In genomic region chr2:230779141-230779523, GRCh38 we compare ENCODE assay signal across 12 cellular contexts.
DNase-seq lines count a peak whose midpoint lies in the region; ATAC-seq, FAIRE-seq and TF ChIP-seq lines count a peak whose summit lies in the region.
"Had no signal": no experiment of that assay in that cellular context is flagged by ENCODE, and none has a peak within 500 bp of the region (broad histone marks: within the 10 kb centered on the region; RNA-seq: fewer than 3 reads in every experiment).

No MANE protein-coding gene starts in this region.

- TF ChIP-seq POLR2A in IMR-90 (IDR thresholded peaks at IDR 0.05; ENCODE audit: low read depth, low read length) (no peak), H54 (IDR thresholded peaks at IDR 0.05; ENCODE audit: low read depth, low read length) (no peak)

- no peak for TF ChIP-seq RAD21 in IMR-90 (IDR thresholded peaks at IDR 0.05; ENCODE audit: low read length)

- H4K5ac ChIP-seq in IMR-90 (ENCODE audit: low read depth, low read length) = peak overlapping the region; percentile 58; the same call in 1 of the 2 replicates

- peaks cover 12% of the 10 kb centered on the region for H3K36me3 Mint-ChIP-seq in effector memory CD8-positive, alpha-beta T cell (ENCODE audit: insufficient read depth)

- H3K27me3 Mint-ChIP-seq in effector memory CD8-positive, alpha-beta T cell = no peaks in the 10 kb centered on the region
- H3K27me3 Mint-ChIP-seq in stimulated activated naive CD8-positive, alpha-beta T cell treated with anti-CD3 and anti-CD28 coated beads, Interleukin-15, amount 100 ng/mL, for 72 hours = no peaks in the 10 kb centered on the region
- H3K27me3 Mint-ChIP-seq: B cell had no signal

- H4K20me1 ChIP-seq in IMR-90 (ENCODE audit: insufficient read depth, low read length) = peaks cover 11% of the 10 kb centered on the region; the same call in 1 of the 2 replicates

- H2BK5ac ChIP-seq in IMR-90 (ENCODE audit: low read depth, low read length, poor library complexity, severe bottlenecking) = peak overlapping the region; percentile 10

- peak overlapping the region in 1 of 2 experiments; percentile 52; a peak in 1 of 4 replicates for H4K8ac ChIP-seq in IMR-90 (ENCODE audit: low read depth in 2 of 2, low read length in 2 of 2)

- no peak overlapping the region for H2AFZ ChIP-seq in IMR-90 (replicated peaks; ENCODE audit: low read length, poor library complexity)

- 0 out of 3 replicates have a peak overlapping the region, but pooled peaks have one; percentile 5 for H2BK15ac ChIP-seq in IMR-90 (ENCODE audit: low read depth, low read length)

- H3K9me3 ChIP-seq in right cardiac atrium (ENCODE audit: control insufficient read depth, low read length) (no peaks in the 10 kb centered on the region), IMR-90 (ENCODE audit: control insufficient read depth, insufficient read depth, low read length) (no peaks in the 10 kb centered on the region)

- peak overlapping the region; percentile 52; the same call in 1 of the 2 replicates for H2BK120ac ChIP-seq in IMR-90 (ENCODE audit: low read depth, low read length)

- peaks cover 12% of the 10 kb centered on the region for H3K36me3 ChIP-seq in IMR-90 (ENCODE audit: control insufficient read depth, insufficient read depth, low read length)

- POLR2A ChIA-PET in IMR-90 (lab: Charles Lee; ENCODE audit: unreplicated experiment) = no interaction called here

- H3K4me1 Mint-ChIP-seq in effector memory CD8-positive, alpha-beta T cell (ENCODE audit: low read depth in 2 of 2) = peaks cover 42 to 65% of the 10 kb centered on the region in 2 donors
- peaks cover 73% of the 10 kb centered on the region for H3K4me1 Mint-ChIP-seq in stimulated activated naive CD8-positive, alpha-beta T cell treated with anti-CD3 and anti-CD28 coated beads, Interleukin-15, amount 100 ng/mL, for 72 hours

- intact Hi-C loops in right cardiac atrium (cut with DNase I) = no loop called here
- intact Hi-C loops in Right ventricle myocardium inferior (cut with DNase I) = no loop called here
- intact Hi-C loops in IMR-90 (cut with micrococcal nuclease) = loop anchor here (10.0 kb wide), 1 partner anchor 854 kb away; the partner anchor contains the start of genes FBXO36 and TRIP12

- ATAC-seq in right cardiac atrium = no peak
- ATAC-seq in Right ventricle myocardium inferior = no peak
- ATAC-seq in IMR-90 (ENCODE audit: low read depth) = no peak
- peak; percentile 20 for ATAC-seq in effector memory CD8-positive, alpha-beta T cell (replicated peaks)
- ATAC-seq in stimulated activated naive CD8-positive, alpha-beta T cell treated with anti-CD3 and anti-CD28 coated beads, Interleukin-15, amount 100 ng/mL, for 72 hours = peak; percentile 72
- no peak for ATAC-seq in GM21723 (IDR thresholded peaks at IDR 0.05; ENCODE audit: unreplicated experiment)
- ATAC-seq: sciatic nerve had no signal

- in situ Hi-C loops in IMR-90 (cut with MboI; ENCODE audit: low sequenced_read_pairs) = no loop called here

- H2BK20ac ChIP-seq in IMR-90 (ENCODE audit: low read depth, low read length) = no peak overlapping the region; the same call in 1 of the 2 replicates

- peak overlapping the region; percentile 8 for H3K23ac ChIP-seq in IMR-90 (ENCODE audit: low read depth, low read length)

- H3K27ac Mint-ChIP-seq in effector memory CD8-positive, alpha-beta T cell = peak overlapping the region; percentile 61 to 86
- peak overlapping the region; percentile 48 to 92 for H3K27ac Mint-ChIP-seq in stimulated activated naive CD8-positive, alpha-beta T cell treated with anti-CD3 and anti-CD28 coated beads, Interleukin-15, amount 100 ng/mL, for 72 hours

- H3K9me1 ChIP-seq in IMR-90 (ENCODE audit: insufficient read depth, low read length) = peaks cover 14% of the 10 kb centered on the region

- H4K91ac ChIP-seq in IMR-90 (ENCODE audit: insufficient read depth, low read depth, low read length) = 0 out of 2 replicates have a peak overlapping the region, but pooled peaks have one; percentile 33

- dilution Hi-C loops in IMR-90 (cut with HindIII; ENCODE audit: low sequenced_read_pairs, unreplicated experiment) = no loop called here

- peak overlapping the region; percentile 1 to 65 for H3K4me3 Mint-ChIP-seq in effector memory CD8-positive, alpha-beta T cell
- peak overlapping the region; percentile 16 to 24 for H3K4me3 Mint-ChIP-seq in stimulated activated naive CD8-positive, alpha-beta T cell treated with anti-CD3 and anti-CD28 coated beads, Interleukin-15, amount 100 ng/mL, for 72 hours
- H3K4me3 Mint-ChIP-seq: B cell had no signal

- H3K27me3 ChIP-seq in right cardiac atrium (ENCODE audit: control insufficient read depth, insufficient read depth) (no peaks in the 10 kb centered on the region), IMR-90 (ENCODE audit: control insufficient read depth, insufficient read depth, low read length) (no peaks in the 10 kb centered on the region)

- no peak overlapping the region for H2AK9ac ChIP-seq in IMR-90 (replicated peaks; ENCODE audit: low read depth, low read length, poor library complexity)

- H3K14ac ChIP-seq in IMR-90 (replicated peaks; ENCODE audit: low read depth, low read length) = peak overlapping the region; percentile 44

- FAIRE-seq in H54 (lab: Jason Lieb, UNC) = no peak

- CTCF ChIA-PET in IMR-90 (lab: Yijun Ruan, JAX) = interaction anchor here (1.1 kb wide), 1 partner anchor 19 kb away, joined by 3 read pairs; no protein-coding TSS in a partner anchor

- peak overlapping the region; percentile 42; the same call in 1 of the 2 replicates for H3K18ac ChIP-seq in IMR-90 (ENCODE audit: low read depth, low read length)

- H3K9ac ChIP-seq in IMR-90 (ENCODE audit: low read depth, low read length) = no peak overlapping the region

- no peak for DNase-seq in right cardiac atrium
- DNase-seq in Right ventricle myocardium inferior (ENCODE audit: missing footprints) = no peak
- peak; percentile 44 for DNase-seq in IMR-90
- peak in 1 of 3 experiments; percentile 7 for DNase-seq in effector memory CD8-positive, alpha-beta T cell
- DNase-seq in stimulated activated naive CD8-positive, alpha-beta T cell treated with anti-CD3 and anti-CD28 coated beads, Interleukin-15, amount 100 ng/mL, for 72 hours = peak in 1 of 2 donors; percentile 35
- DNase-seq in NCI-H2029 (lab: John Stamatoyannopoulos, UW) = no peak
- no peak for DNase-seq in H54 (ENCODE audit: insufficient read length, low spot score)
- DNase-seq: hippocampal formation, NCI-H146 had no signal

- BruUV-seq in IMR-90 (replicated peaks; lab: Mats Ljungman, UMichigan) = no TSS peak

- H3K9me3 Mint-ChIP-seq in effector memory CD8-positive, alpha-beta T cell = no peaks in the 10 kb centered on the region
- H3K9me3 Mint-ChIP-seq in stimulated activated naive CD8-positive, alpha-beta T cell treated with anti-CD3 and anti-CD28 coated beads, Interleukin-15, amount 100 ng/mL, for 72 hours = peaks cover 4 to 6% of the 10 kb centered on the region in 2 donors

- H3K4me1 ChIP-seq in right cardiac atrium (ENCODE audit: control insufficient read depth, insufficient read depth, low read length) (peaks cover 5% of the 10 kb centered on the region), IMR-90 (ENCODE audit: control insufficient read depth, insufficient read depth, low read length) (peaks cover 23% of the 10 kb centered on the region)

- peaks cover 36 to 78% of the 10 kb centered on the region in 2 experiments for H3K79me1 ChIP-seq in IMR-90 (ENCODE audit: low read depth in 1 of 2, low read length in 2 of 2)

- H3K4ac ChIP-seq in IMR-90 (ENCODE audit: low read depth, low read length) = 0 out of 2 replicates have a peak overlapping the region, but pooled peaks have one; percentile 1

- H3K56ac ChIP-seq in IMR-90 (ENCODE audit: extremely low read depth, insufficient read depth, low read length) = no peak overlapping the region

- no peak overlapping the region for H3K4me2 ChIP-seq in IMR-90 (ENCODE audit: low read depth, low read length)

- H2AK5ac ChIP-seq in IMR-90 (ENCODE audit: low read depth, low read length) = peak overlapping the region; percentile 57; the same call in 1 of the 2 replicates

- H3K27ac ChIP-seq in right cardiac atrium (ENCODE audit: low read length) = peak overlapping the region; percentile 30
- no peak overlapping the region; the same call in 1 of the 2 replicates for H3K27ac ChIP-seq in IMR-90 (ENCODE audit: insufficient read depth, low read length)

- WGBS in right cardiac atrium = 72% methylated on average over 3 of the region's 3 CpGs
- no CpG with 5 or more reads among the region's 3 CpGs for WGBS in IMR-90 (ENCODE audit: extremely low coverage in 2 of 2, insufficient read length in 1 of 2), 2 experiments

- no peak for TF ChIP-seq CTCF in IMR-90 (conservative IDR thresholded peaks at IDR 0.05; ENCODE audit: low read depth, low read length)

- H3K4me3 ChIP-seq in right cardiac atrium (ENCODE audit: low read length) (no peak overlapping the region), IMR-90 (ENCODE audit: insufficient read depth, low read depth, low read length) (no peak overlapping the region)

TF ChIP-seq in IMR-90, 13 proteins besides CTCF, POLR2A, EP300 and RAD21:
- TF ChIP-seq FOS (IDR thresholded peaks at IDR 0.05; ENCODE audit: low read depth, low read length) (no peak), MXI1 (IDR thresholded peaks at IDR 0.05; ENCODE audit: borderline replicate concordance, low read depth, low read length) (no peak), RFX5 (IDR thresholded peaks at IDR 0.05; ENCODE audit: low read depth, low read length) (no peak), CHD1 (IDR thresholded peaks at IDR 0.05; ENCODE audit: low read depth, low read length) (no peak), MAZ (IDR thresholded peaks at IDR 0.05; ENCODE audit: borderline replicate concordance, low read depth, low read length) (no peak), MAFK (IDR thresholded peaks at IDR 0.05; ENCODE audit: low read depth, low read length) (no peak), USF2 (IDR thresholded peaks at IDR 0.05; ENCODE audit: low read depth, low read length) (no peak), NFE2L2 (IDR thresholded peaks at IDR 0.05; ENCODE audit: low read depth, low read length) (no peak), RCOR1 (IDR thresholded peaks at IDR 0.05; ENCODE audit: insufficient replicate concordance, low read length) (no peak), SMC3 (IDR thresholded peaks at IDR 0.05; ENCODE audit: low read depth, low read length) (no peak), CEBPB (IDR thresholded peaks at IDR 0.05; ENCODE audit: low read depth, low read length) (no peak)

Comparison
In these comparisons a context has a peak if more than half of its experiments do, and no peak if none do; other contexts are left out.
1. ATAC-seq: peak in effector memory CD8-positive, alpha-beta T cell (single experiment) and stimulated activated naive CD8-positive, alpha-beta T cell treated with anti-CD3 and anti-CD28 coated beads, Interleukin-15, amount 100 ng/mL, for 72 hours (single experiment); none in right cardiac atrium (0 of 2), Right ventricle myocardium inferior (single experiment), IMR-90 (single experiment) and GM21723 (single experiment).